8 cellular contexts compared by ENCODE assay signal in genomic region chr9:33202552-33203300, GRCh38. TPM values are rescaled to one million over a fixed set of nuclear protein-coding genes. Genes with fewer than 3 reads are reported as not detected.
DNase-seq lines count a peak whose midpoint lies in the region; ATAC-seq and TF ChIP-seq lines count a peak whose summit lies in the region.

No MANE protein-coding gene starts in this region.

- peak overlapping the region; percentile 1 for H3K27ac Mint-ChIP-seq in stimulated activated naive B cell treated with anti-CD40 and anti-IgM and Interleukin-4, amounts not matched to agents 10 μg/mL and 1 μg/mL and 100 μg/mL, for 72 hours

- peak; percentile 3 for TF ChIP-seq CTCF in fibroblast of the aortic adventitia (IDR thresholded peaks at IDR 0.05; ENCODE audit: insufficient read depth, low read length)

- no peaks in the 10 kb centered on the region for H3K9me3 Mint-ChIP-seq in stimulated activated naive B cell treated with anti-CD40 and anti-IgM and Interleukin-4, amounts not matched to agents 10 μg/mL and 1 μg/mL and 100 μg/mL, for 72 hours

- peak overlapping the region; percentile 29 to 49 for H3K4me3 Mint-ChIP-seq in stimulated activated naive B cell treated with anti-CD40 and anti-IgM and Interleukin-4, amounts not matched to agents 10 μg/mL and 1 μg/mL and 100 μg/mL, for 72 hours

- no peak overlapping the region for H3K4me3 ChIP-seq in fibroblast of the aortic adventitia (ENCODE audit: low read depth, low read length)

- DNase-seq in NOMO-1 treated with DMSO at 0.1 percent for 48 hours (lab: John Stamatoyannopoulos, UW; ENCODE audit: unreplicated experiment) = peak; percentile 25
- no peak for DNase-seq in NOMO-1 treated with dmso at 0.1 percent for 144 hours (lab: John Stamatoyannopoulos, UW; ENCODE audit: unreplicated experiment)
- DNase-seq in SK-MEL-5 (ENCODE audit: low read depth, low spot score) = peak; percentile 89
- peak; percentile 83 for DNase-seq in fibroblast of the aortic adventitia (ENCODE audit: low read depth)
- DNase-seq in stimulated activated naive B cell treated with anti-CD40 and anti-IgM and Interleukin-4, amounts not matched to agents 10 μg/mL and 1 μg/mL and 100 μg/mL, for 72 hours = peak; percentile 80
- no peak for DNase-seq in ecto neural progenitor cell (ENCODE audit: low spot score)
- no peak for DNase-seq in stimulated activated CD4-positive, alpha-beta T cell treated with anti-CD3 and anti-CD28 coated beads, Interleukin-4, amount 100 ng/mL, for 1 hour

- no peaks in the 10 kb centered on the region for H3K36me3 Mint-ChIP-seq in stimulated activated naive B cell treated with anti-CD40 and anti-IgM and Interleukin-4, amounts not matched to agents 10 μg/mL and 1 μg/mL and 100 μg/mL, for 72 hours

- in situ Hi-C loops in SK-MEL-5 (cut with HindIII; ENCODE audit: low pct_unique_long_range_greater_than_20kb, low sequenced_read_pairs) = no loop called here

- ATAC-seq in HG02852 (IDR thresholded peaks at IDR 0.05; ENCODE audit: unreplicated experiment) = peak; percentile 99
- peak; percentile 100 for ATAC-seq in stimulated activated naive B cell treated with anti-CD40 and anti-IgM and Interleukin-4, amounts not matched to agents 10 μg/mL and 1 μg/mL and 100 μg/mL, for 72 hours (replicated peaks)

- H3K4me1 Mint-ChIP-seq in stimulated activated naive B cell treated with anti-CD40 and anti-IgM and Interleukin-4, amounts not matched to agents 10 μg/mL and 1 μg/mL and 100 μg/mL, for 72 hours = peaks cover 16 to 19% of the 10 kb centered on the region in 2 donors

- peaks cover 0 to 4% of the 10 kb centered on the region in 2 donors for H3K27me3 Mint-ChIP-seq in stimulated activated naive B cell treated with anti-CD40 and anti-IgM and Interleukin-4, amounts not matched to agents 10 μg/mL and 1 μg/mL and 100 μg/mL, for 72 hours

RNA-seq across cellular contexts. Expression of gene B4GALT1, which starts 35.6 kb away (rescaled TPM):
- total RNA-seq in SK-MEL-5 (2014; rRNA removed; shearing (Covaris generic)) = 11.7 and 12.7 TPM in 2 replicates
- polyA plus RNA-seq in SK-MEL-5 (2015; cell fraction: cytosol; rRNA removed) = 51.6 and 63.8 TPM in 2 replicates
- polyA plus RNA-seq in SK-MEL-5 (2015; cell fraction: nucleus; rRNA removed) = 6.7 and 17.2 TPM in 2 replicates
- 40.9 and 41.0 TPM in 2 replicates for total RNA-seq in fibroblast of the aortic adventitia (ENCODE audit: low replicate concordance)

RNA-seq across cellular contexts. Expression of gene SPINK4, which starts 37.2 kb away (rescaled TPM):
- not detected in 2 replicates for total RNA-seq in SK-MEL-5 (2014; rRNA removed; shearing (Covaris generic))
- not detected in 2 replicates for polyA plus RNA-seq in SK-MEL-5 (2015; cell fraction: cytosol; rRNA removed)
- not detected in 2 replicates for polyA plus RNA-seq in SK-MEL-5 (2015; cell fraction: nucleus; rRNA removed)
- not detected in 2 replicates for total RNA-seq in fibroblast of the aortic adventitia (ENCODE audit: low replicate concordance)

Comparison
In these comparisons a context has a peak if more than half of its experiments do, and no peak if none do; other contexts are left out.
1. DNase-seq: peak in NOMO-1 treated with DMSO at 0.1 percent for 48 hours (single experiment), SK-MEL-5 (single experiment), fibroblast of the aortic adventitia (single experiment) and stimulated activated naive B cell treated with anti-CD40 and anti-IgM and Interleukin-4, amounts not matched to agents 10 μg/mL and 1 μg/mL and 100 μg/mL, for 72 hours (single experiment); none in NOMO-1 treated with dmso at 0.1 percent for 144 hours (single experiment), ecto neural progenitor cell (single experiment) and stimulated activated CD4-positive, alpha-beta T cell treated with anti-CD3 and anti-CD28 coated beads, Interleukin-4, amount 100 ng/mL, for 1 hour (single experiment).